Comparison of ENCODE assay signal across 17 cellular contexts in the genomic region with DNA sequence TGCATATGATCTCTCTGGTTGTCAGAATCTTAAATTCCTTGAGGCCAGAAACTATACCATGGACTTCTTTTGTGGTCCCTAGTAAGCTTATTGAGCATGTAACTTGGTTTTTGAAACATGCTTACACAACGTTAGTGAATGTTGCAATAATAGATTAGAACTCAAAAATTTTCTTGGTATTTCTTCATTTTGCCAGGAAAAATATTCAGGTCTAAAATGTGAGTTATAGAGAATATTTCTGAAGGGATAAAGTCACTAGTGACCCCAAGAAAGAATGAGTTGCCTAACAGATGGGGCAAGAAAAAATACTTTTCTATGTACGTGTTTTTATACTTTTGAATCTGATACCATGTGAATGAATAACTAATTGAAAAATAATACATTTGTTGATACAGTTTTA.
"Had no signal": no experiment of that assay in that cellular context is flagged by ENCODE, and none has a peak within 500 bp of the region (broad histone marks: within the 10 kb centered on the region; RNA-seq: fewer than 3 reads in every experiment).

No MANE protein-coding gene starts in this region.

- ATAC-seq: activated CD4-positive, alpha-beta T cell treated with anti-CD3 and anti-CD28 coated beads for 36 hours; activated naive CD4-positive, alpha-beta T cell treated with anti-CD3 and anti-CD28 coated beads, Interleukin-2, amount 50 U/mL, for 72 hours; activated T-cell treated with anti-CD3 and anti-CD28 coated beads, Interleukin-2, amount 50 U/mL, for 72 hours; gastroesophageal sphincter; left colon; right cardiac atrium; stimulated activated naive CD8-positive, alpha-beta T cell treated with anti-CD3 and anti-CD28 coated beads, Interleukin-15, Interleukin-2, amounts not matched to agents 100 U/mL and 50 U/mL, for 24 hours had no signal

- DNase-seq: activated CD4-positive, alpha-beta T cell treated with anti-CD3 and anti-CD28 coated beads for 36 hours; activated CD4-positive, CD25-positive, alpha-beta regulatory T cell; activated naive CD4-positive, alpha-beta T cell; activated T-cell treated with anti-CD3 and anti-CD28 coated beads for 4 hours; activated T-cell treated with anti-CD3 and anti-CD28 coated beads, Interleukin-2, amount 50 U/mL, for 72 hours; adrenal gland; cortex of kidney; left colon; mammary epithelial cell; posterior cingulate gyrus; right cardiac atrium; stimulated activated CD4-positive, alpha-beta T cell treated with anti-CD3 and anti-CD28 coated beads, Interleukin-2, amount 100 ng/mL, for 48 hours; stimulated activated naive CD8-positive, alpha-beta T cell treated with anti-CD3 and anti-CD28 coated beads, Interleukin-15, Interleukin-2, amounts not matched to agents 100 U/mL and 50 U/mL, for 24 hours; T1000; uterus had no signal
